ENCODE assay signal across 1 cellular context in the genomic region with DNA sequence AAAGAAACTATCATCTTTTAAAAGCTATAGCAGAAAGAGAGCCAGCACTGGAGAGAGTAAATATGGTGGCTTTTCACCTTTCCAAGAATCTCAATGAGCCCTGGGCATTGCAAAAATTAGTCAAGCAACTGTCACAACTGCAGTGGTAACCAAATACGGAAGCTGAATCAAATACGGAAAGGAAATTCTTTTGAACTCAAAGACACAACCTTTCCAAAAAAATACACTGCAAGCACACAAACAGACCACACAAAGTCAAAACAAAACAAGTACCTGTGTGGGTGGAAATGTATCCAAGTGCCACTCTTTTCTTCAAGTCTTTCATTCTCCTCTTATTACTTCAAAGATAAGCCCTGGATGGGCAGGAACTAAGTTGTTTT.
TF ChIP-seq lines count a peak whose summit lies in the region.

No MANE protein-coding gene starts in this region.

TF ChIP-seq in HepG2, 621 proteins besides CTCF, POLR2A, EP300 and RAD21 (continued from another document):
- TF ChIP-seq, protein P1, sequence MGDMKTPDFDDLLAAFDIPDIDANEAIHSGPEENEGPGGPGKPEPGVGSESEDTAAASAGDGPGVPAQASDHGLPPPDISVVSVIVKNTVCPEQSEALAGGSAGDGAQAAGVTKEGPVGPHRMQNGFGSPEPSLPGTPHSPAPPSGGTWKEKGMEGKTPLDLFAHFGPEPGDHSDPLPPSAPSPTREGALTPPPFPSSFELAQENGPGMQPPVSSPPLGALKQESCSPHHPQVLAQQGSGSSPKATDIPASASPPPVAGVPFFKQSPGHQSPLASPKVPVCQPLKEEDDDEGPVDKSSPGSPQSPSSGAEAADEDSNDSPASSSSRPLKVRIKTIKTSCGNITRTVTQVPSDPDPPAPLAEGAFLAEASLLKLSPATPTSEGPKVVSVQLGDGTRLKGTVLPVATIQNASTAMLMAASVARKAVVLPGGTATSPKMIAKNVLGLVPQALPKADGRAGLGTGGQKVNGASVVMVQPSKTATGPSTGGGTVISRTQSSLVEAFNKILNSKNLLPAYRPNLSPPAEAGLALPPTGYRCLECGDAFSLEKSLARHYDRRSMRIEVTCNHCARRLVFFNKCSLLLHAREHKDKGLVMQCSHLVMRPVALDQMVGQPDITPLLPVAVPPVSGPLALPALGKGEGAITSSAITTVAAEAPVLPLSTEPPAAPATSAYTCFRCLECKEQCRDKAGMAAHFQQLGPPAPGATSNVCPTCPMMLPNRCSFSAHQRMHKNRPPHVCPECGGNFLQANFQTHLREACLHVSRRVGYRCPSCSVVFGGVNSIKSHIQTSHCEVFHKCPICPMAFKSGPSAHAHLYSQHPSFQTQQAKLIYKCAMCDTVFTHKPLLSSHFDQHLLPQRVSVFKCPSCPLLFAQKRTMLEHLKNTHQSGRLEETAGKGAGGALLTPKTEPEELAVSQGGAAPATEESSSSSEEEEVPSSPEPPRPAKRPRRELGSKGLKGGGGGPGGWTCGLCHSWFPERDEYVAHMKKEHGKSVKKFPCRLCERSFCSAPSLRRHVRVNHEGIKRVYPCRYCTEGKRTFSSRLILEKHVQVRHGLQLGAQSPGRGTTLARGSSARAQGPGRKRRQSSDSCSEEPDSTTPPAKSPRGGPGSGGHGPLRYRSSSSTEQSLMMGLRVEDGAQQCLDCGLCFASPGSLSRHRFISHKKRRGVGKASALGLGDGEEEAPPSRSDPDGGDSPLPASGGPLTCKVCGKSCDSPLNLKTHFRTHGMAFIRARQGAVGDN (CRISPR knock-in tag; IDR thresholded peaks at IDR 0.05), result no peak
- TF ChIP-seq ZNF251 (CRISPR knock-in tag; IDR thresholded peaks at IDR 0.05) (no peak), MED1 (CRISPR knock-in tag; IDR thresholded peaks at IDR 0.05) (0 out of 2 replicates have a peak, but pooled peaks have one; percentile 11), ETV6 (CRISPR knock-in tag; conservative IDR thresholded peaks at IDR 0.05) (no peak), ZNF773 (CRISPR knock-in tag; IDR thresholded peaks at IDR 0.05; ENCODE audit: borderline replicate concordance) (no peak), MAFF (IDR thresholded peaks at IDR 0.05; ENCODE audit: low read depth, low read length) (no peak), POGZ (CRISPR knock-in tag; IDR thresholded peaks at IDR 0.05) (0 out of 2 replicates have a peak, but pooled peaks have one; percentile 19), TBX2 (CRISPR knock-in tag; IDR thresholded peaks at IDR 0.05; ENCODE audit: borderline replicate concordance) (0 out of 2 replicates have a peak, but pooled peaks have one; percentile 21), ZNF317 (CRISPR knock-in tag; IDR thresholded peaks at IDR 0.05) (0 out of 2 replicates have a peak, but pooled peaks have one; percentile 2), TBL1XR1 (IDR thresholded peaks at IDR 0.05; ENCODE audit: borderline replicate concordance, low read length, partially characterized antibody) (no peak)
- TF ChIP-seq, protein P2, sequence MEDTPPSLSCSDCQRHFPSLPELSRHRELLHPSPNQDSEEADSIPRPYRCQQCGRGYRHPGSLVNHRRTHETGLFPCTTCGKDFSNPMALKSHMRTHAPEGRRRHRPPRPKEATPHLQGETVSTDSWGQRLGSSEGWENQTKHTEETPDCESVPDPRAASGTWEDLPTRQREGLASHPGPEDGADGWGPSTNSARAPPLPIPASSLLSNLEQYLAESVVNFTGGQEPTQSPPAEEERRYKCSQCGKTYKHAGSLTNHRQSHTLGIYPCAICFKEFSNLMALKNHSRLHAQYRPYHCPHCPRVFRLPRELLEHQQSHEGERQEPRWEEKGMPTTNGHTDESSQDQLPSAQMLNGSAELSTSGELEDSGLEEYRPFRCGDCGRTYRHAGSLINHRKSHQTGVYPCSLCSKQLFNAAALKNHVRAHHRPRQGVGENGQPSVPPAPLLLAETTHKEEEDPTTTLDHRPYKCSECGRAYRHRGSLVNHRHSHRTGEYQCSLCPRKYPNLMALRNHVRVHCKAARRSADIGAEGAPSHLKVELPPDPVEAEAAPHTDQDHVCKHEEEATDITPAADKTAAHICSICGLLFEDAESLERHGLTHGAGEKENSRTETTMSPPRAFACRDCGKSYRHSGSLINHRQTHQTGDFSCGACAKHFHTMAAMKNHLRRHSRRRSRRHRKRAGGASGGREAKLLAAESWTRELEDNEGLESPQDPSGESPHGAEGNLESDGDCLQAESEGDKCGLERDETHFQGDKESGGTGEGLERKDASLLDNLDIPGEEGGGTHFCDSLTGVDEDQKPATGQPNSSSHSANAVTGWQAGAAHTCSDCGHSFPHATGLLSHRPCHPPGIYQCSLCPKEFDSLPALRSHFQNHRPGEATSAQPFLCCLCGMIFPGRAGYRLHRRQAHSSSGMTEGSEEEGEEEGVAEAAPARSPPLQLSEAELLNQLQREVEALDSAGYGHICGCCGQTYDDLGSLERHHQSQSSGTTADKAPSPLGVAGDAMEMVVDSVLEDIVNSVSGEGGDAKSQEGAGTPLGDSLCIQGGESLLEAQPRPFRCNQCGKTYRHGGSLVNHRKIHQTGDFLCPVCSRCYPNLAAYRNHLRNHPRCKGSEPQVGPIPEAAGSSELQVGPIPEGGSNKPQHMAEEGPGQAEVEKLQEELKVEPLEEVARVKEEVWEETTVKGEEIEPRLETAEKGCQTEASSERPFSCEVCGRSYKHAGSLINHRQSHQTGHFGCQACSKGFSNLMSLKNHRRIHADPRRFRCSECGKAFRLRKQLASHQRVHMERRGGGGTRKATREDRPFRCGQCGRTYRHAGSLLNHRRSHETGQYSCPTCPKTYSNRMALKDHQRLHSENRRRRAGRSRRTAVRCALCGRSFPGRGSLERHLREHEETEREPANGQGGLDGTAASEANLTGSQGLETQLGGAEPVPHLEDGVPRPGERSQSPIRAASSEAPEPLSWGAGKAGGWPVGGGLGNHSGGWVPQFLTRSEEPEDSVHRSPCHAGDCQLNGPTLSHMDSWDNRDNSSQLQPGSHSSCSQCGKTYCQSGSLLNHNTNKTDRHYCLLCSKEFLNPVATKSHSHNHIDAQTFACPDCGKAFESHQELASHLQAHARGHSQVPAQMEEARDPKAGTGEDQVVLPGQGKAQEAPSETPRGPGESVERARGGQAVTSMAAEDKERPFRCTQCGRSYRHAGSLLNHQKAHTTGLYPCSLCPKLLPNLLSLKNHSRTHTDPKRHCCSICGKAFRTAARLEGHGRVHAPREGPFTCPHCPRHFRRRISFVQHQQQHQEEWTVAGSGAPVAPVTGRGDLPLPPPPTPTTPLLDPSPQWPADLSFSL (CRISPR knock-in tag; IDR thresholded peaks at IDR 0.05), result peak; percentile 24; the same call in 1 of the 2 replicates
- TF ChIP-seq, protein P3, sequence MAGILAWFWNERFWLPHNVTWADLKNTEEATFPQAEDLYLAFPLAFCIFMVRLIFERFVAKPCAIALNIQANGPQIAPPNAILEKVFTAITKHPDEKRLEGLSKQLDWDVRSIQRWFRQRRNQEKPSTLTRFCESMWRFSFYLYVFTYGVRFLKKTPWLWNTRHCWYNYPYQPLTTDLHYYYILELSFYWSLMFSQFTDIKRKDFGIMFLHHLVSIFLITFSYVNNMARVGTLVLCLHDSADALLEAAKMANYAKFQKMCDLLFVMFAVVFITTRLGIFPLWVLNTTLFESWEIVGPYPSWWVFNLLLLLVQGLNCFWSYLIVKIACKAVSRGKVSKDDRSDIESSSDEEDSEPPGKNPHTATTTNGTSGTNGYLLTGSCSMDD (CRISPR knock-in tag; IDR thresholded peaks at IDR 0.05), result no peak
TF ChIP-seq in HepG2: peak in this region for 9.
